In genomic region chr17:986322-986929, GRCh38 we compare ENCODE assay signal across 34 cellular contexts.
"Had no signal": no experiment of that assay in that cellular context is flagged by ENCODE, and none has a peak within 500 bp of the region (broad histone marks: within the 10 kb centered on the region; RNA-seq: fewer than 3 reads in every experiment).

No MANE protein-coding gene starts in this region.

- H3K4me3 Mint-ChIP-seq: activated B cell treated with CpG ODN at 0.5 μM for 24 hours; activated CD8-positive, alpha-beta T cell treated with anti-CD3 and anti-CD28 coated beads for 36 hours; activated naive CD4-positive, alpha-beta T cell treated with anti-CD3 and anti-CD28 coated beads, Interleukin-2, amount 50 U/mL, for 24 hours; activated naive CD8-positive, alpha-beta T cell treated with anti-CD3 and anti-CD28 coated beads for 36 hours; activated naive CD8-positive, alpha-beta T cell treated with anti-CD3 and anti-CD28 coated beads, Interleukin-2, amount 50 U/mL, for 24 hours; activated T-cell treated with anti-CD3 and anti-CD28 coated beads, Interleukin-2, amount 50 U/mL, for 4 hours; activated T-helper 17 cell treated with anti-CD3 and anti-CD28 coated beads, Interleukin-2, amount 50 U/mL, for 72 hours; dendritic cell treated with granulocyte-macrophage colony-stimulating factor and Interleukin-4, amounts not matched to agents 40 ng/mL and 50 ng/mL, for 4 days; endodermal cell; T-helper 17 cell; T-helper 2 cell treated with Interferon-gamma antibody and Interleukin-4, amounts not matched to agents 5 μg/mL and 100 μg/mL, for 36 hours had no signal

- H3K9me3 Mint-ChIP-seq: activated B cell treated with CpG ODN at 0.5 μM for 24 hours; activated CD8-positive, alpha-beta T cell treated with anti-CD3 and anti-CD28 coated beads for 36 hours; activated naive CD4-positive, alpha-beta T cell treated with anti-CD3 and anti-CD28 coated beads, Interleukin-2, amount 50 U/mL, for 24 hours; activated naive CD8-positive, alpha-beta T cell treated with anti-CD3 and anti-CD28 coated beads for 36 hours; activated naive CD8-positive, alpha-beta T cell treated with anti-CD3 and anti-CD28 coated beads, Interleukin-2, amount 50 U/mL, for 24 hours; activated T-cell treated with anti-CD3 and anti-CD28 coated beads, Interleukin-2, amount 50 U/mL, for 4 hours; activated T-helper 17 cell treated with anti-CD3 and anti-CD28 coated beads, Interleukin-2, amount 50 U/mL, for 72 hours; dendritic cell treated with granulocyte-macrophage colony-stimulating factor and Interleukin-4, amounts not matched to agents 40 ng/mL and 50 ng/mL, for 4 days; endodermal cell; T-helper 2 cell treated with Interferon-gamma antibody and Interleukin-4, amounts not matched to agents 5 μg/mL and 100 μg/mL, for 36 hours had no signal

- H3K9me3 ChIP-seq: adrenal gland, body of pancreas had no signal

- H3K27me3 ChIP-seq: adrenal gland, body of pancreas, cardiac muscle cell, dorsolateral prefrontal cortex had no signal

- H3K27me3 Mint-ChIP-seq: activated B cell treated with CpG ODN at 0.5 μM for 24 hours; activated CD8-positive, alpha-beta T cell treated with anti-CD3 and anti-CD28 coated beads for 36 hours; activated naive CD8-positive, alpha-beta T cell treated with anti-CD3 and anti-CD28 coated beads for 36 hours; activated naive CD8-positive, alpha-beta T cell treated with anti-CD3 and anti-CD28 coated beads, Interleukin-2, amount 50 U/mL, for 24 hours; activated T-helper 17 cell treated with anti-CD3 and anti-CD28 coated beads, Interleukin-2, amount 50 U/mL, for 72 hours; T-helper 17 cell had no signal

- DNase-seq: activated B cell treated with CpG ODN at 0.5 μM for 24 hours; activated CD4-positive, alpha-beta T cell treated with anti-CD3 and anti-CD28 coated beads for 48 hours; activated CD4-positive, alpha-beta T cell treated with anti-CD3 and anti-CD28 coated beads, Interleukin-2, amount 50 U/mL, for 1 hour; activated CD4-positive, alpha-beta T cell treated with anti-CD3 and anti-CD28 coated beads, Interleukin-2, amount 50 U/mL, for 48 hours; activated CD8-positive, alpha-beta memory T cell treated with anti-CD3 and anti-CD28 coated beads for 24 hours; activated CD8-positive, alpha-beta T cell treated with anti-CD3 and anti-CD28 coated beads for 36 hours; activated effector memory CD4-positive, alpha-beta T cell treated with Interleukin-2 at 50 U/mL for 16 hours; activated gamma-delta T cell treated with Interleukin-2 at 50 U/mL for 16 hours; activated naive CD4-positive, alpha-beta T cell treated with Interleukin-2 at 50 U/mL for 16 hours; activated naive CD8-positive, alpha-beta T cell treated with anti-CD3 and anti-CD28 coated beads for 36 hours; activated naive CD8-positive, alpha-beta T cell treated with anti-CD3 and anti-CD28 coated beads, Interleukin-2, amount 50 U/mL, for 24 hours; activated T-cell treated with anti-CD3 and anti-CD28 coated beads, Interleukin-2, amount 50 U/mL, for 4 hours; adrenal gland; amygdala; body of pancreas; central memory CD4-positive, alpha-beta T cell; cerebellar nuclear complex; dorsolateral prefrontal cortex; effector memory CD4-positive, alpha-beta T cell; endodermal cell; foreskin fibroblast; head of caudate nucleus; T-helper 1 cell; T-helper 17 cell; T1000; WERI-Rb-1 had no signal

- H3K4me1 Mint-ChIP-seq: activated B cell treated with CpG ODN at 0.5 μM for 24 hours; activated naive CD4-positive, alpha-beta T cell treated with anti-CD3 and anti-CD28 coated beads, Interleukin-2, amount 50 U/mL, for 24 hours; activated naive CD8-positive, alpha-beta T cell treated with anti-CD3 and anti-CD28 coated beads for 36 hours; activated naive CD8-positive, alpha-beta T cell treated with anti-CD3 and anti-CD28 coated beads, Interleukin-2, amount 50 U/mL, for 24 hours; activated T-helper 17 cell treated with anti-CD3 and anti-CD28 coated beads, Interleukin-2, amount 50 U/mL, for 72 hours; T-helper 17 cell had no signal

- H3K27ac Mint-ChIP-seq: activated B cell treated with CpG ODN at 0.5 μM for 24 hours; activated CD8-positive, alpha-beta T cell treated with anti-CD3 and anti-CD28 coated beads for 36 hours; activated naive CD4-positive, alpha-beta T cell treated with anti-CD3 and anti-CD28 coated beads, Interleukin-2, amount 50 U/mL, for 24 hours; activated naive CD8-positive, alpha-beta T cell treated with anti-CD3 and anti-CD28 coated beads for 36 hours; activated naive CD8-positive, alpha-beta T cell treated with anti-CD3 and anti-CD28 coated beads, Interleukin-2, amount 50 U/mL, for 24 hours; activated T-helper 17 cell treated with anti-CD3 and anti-CD28 coated beads, Interleukin-2, amount 50 U/mL, for 72 hours; dendritic cell treated with granulocyte-macrophage colony-stimulating factor and Interleukin-4, amounts not matched to agents 40 ng/mL and 50 ng/mL, for 4 days; endodermal cell; T-helper 17 cell; T-helper 2 cell treated with Interferon-gamma antibody and Interleukin-4, amounts not matched to agents 5 μg/mL and 100 μg/mL, for 36 hours had no signal

- ATAC-seq: activated CD4-positive, CD25-positive, alpha-beta regulatory T cell treated with anti-CD3 and anti-CD28 coated beads, Interleukin-2, amount 50 U/mL, for 24 hours; activated CD8-positive, alpha-beta T cell treated with anti-CD3 and anti-CD28 coated beads for 36 hours; activated naive CD8-positive, alpha-beta T cell treated with anti-CD3 and anti-CD28 coated beads, Interleukin-2, amount 50 U/mL, for 24 hours; activated T-cell treated with anti-CD3 and anti-CD28 coated beads, Interleukin-2, amount 50 U/mL, for 4 hours; activated T-helper 17 cell treated with anti-CD3 and anti-CD28 coated beads, Interleukin-2, amount 50 U/mL, for 72 hours; body of pancreas; esophagus mucosa; T-helper 17 cell had no signal

- H3K4me1 ChIP-seq: adrenal gland, body of pancreas had no signal

- H3K27ac ChIP-seq: adrenal gland, body of pancreas, cardiac muscle cell, coronary artery, dorsolateral prefrontal cortex, WERI-Rb-1 had no signal

- H3K36me3 Mint-ChIP-seq: activated naive CD4-positive, alpha-beta T cell treated with anti-CD3 and anti-CD28 coated beads, Interleukin-2, amount 50 U/mL, for 24 hours; activated naive CD8-positive, alpha-beta T cell treated with anti-CD3 and anti-CD28 coated beads for 36 hours had no signal

- H3K4me3 ChIP-seq: adrenal gland, body of pancreas, cardiac muscle cell, coronary artery, dorsolateral prefrontal cortex had no signal

- H3K36me3 ChIP-seq: adrenal gland, cardiac muscle cell, WERI-Rb-1 had no signal
